1 cellular context compared by ENCODE assay signal in genomic region chr9:133347985-133348762, GRCh38.
TF ChIP-seq lines count a peak whose summit lies in the region.

Gene MED22, minus strand, starts transcription at chr9:133348131. Its CDS starts 1,469 bp downstream, at chr9:133346662.
Gene RPL7A, plus strand, starts transcription at chr9:133348218. Its CDS starts 26 bp downstream, at chr9:133348244.

TF ChIP-seq in HepG2, 621 proteins besides CTCF, POLR2A, EP300 and RAD21 (continues in another document):
- TF ChIP-seq ZNF7 (CRISPR knock-in tag; IDR thresholded peaks at IDR 0.05), result no peak
- TF ChIP-seq PCBP1 (IDR thresholded peaks at IDR 0.05; ENCODE audit: borderline replicate concordance, low read depth, low read length), result no peak
- TF ChIP-seq ZNF564 (CRISPR knock-in tag; IDR thresholded peaks at IDR 0.05), result 0 out of 2 replicates have a peak, but pooled peaks have one; percentile 45
- TF ChIP-seq DBP (CRISPR knock-in tag; IDR thresholded peaks at IDR 0.05; ENCODE audit: not compliant biosample characterization), result no peak
- TF ChIP-seq, protein P1, sequence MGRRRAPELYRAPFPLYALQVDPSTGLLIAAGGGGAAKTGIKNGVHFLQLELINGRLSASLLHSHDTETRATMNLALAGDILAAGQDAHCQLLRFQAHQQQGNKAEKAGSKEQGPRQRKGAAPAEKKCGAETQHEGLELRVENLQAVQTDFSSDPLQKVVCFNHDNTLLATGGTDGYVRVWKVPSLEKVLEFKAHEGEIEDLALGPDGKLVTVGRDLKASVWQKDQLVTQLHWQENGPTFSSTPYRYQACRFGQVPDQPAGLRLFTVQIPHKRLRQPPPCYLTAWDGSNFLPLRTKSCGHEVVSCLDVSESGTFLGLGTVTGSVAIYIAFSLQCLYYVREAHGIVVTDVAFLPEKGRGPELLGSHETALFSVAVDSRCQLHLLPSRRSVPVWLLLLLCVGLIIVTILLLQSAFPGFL (CRISPR knock-in tag; IDR thresholded peaks at IDR 0.05), result no peak
- no peak for TF ChIP-seq ZSCAN12 (CRISPR knock-in tag; IDR thresholded peaks at IDR 0.05)
- no peak; the same call in 1 of the 2 replicates for TF ChIP-seq FLYWCH1 (CRISPR knock-in tag; IDR thresholded peaks at IDR 0.05)
- no peak for TF ChIP-seq MZF1 (CRISPR knock-in tag; IDR thresholded peaks at IDR 0.05; ENCODE audit: borderline replicate concordance)
- peak; percentile 20; the same call in 1 of the 2 replicates for TF ChIP-seq SNAI1 (CRISPR knock-in tag; IDR thresholded peaks at IDR 0.05; ENCODE audit: borderline replicate concordance)
- peak; percentile 75; the same call in 1 of the 2 replicates for TF ChIP-seq ZNF329 (CRISPR knock-in tag; IDR thresholded peaks at IDR 0.05; ENCODE audit: low read depth)
- TF ChIP-seq FOXP1 (IDR thresholded peaks at IDR 0.05), result no peak
- TF ChIP-seq FOXP1 (CRISPR knock-in tag; IDR thresholded peaks at IDR 0.05), result no peak
- TF ChIP-seq ASH2L (IDR thresholded peaks at IDR 0.05; ENCODE audit: insufficient read length, low read depth, low read length), result peak; percentile 84
- TF ChIP-seq ZNF124 (CRISPR knock-in tag; IDR thresholded peaks at IDR 0.05), result no peak
- TF ChIP-seq SIN3B (IDR thresholded peaks at IDR 0.05; ENCODE audit: low read length), result no peak
- TF ChIP-seq CHD2 (IDR thresholded peaks at IDR 0.05; ENCODE audit: low read depth, low read length), result peak; percentile 98
- TF ChIP-seq ZNF644 (CRISPR knock-in tag; IDR thresholded peaks at IDR 0.05; ENCODE audit: low read depth), result no peak
- TF ChIP-seq ZNF800 (CRISPR knock-in tag; IDR thresholded peaks at IDR 0.05), result no peak
- peak; percentile 71 for TF ChIP-seq ZNF18 (CRISPR knock-in tag; IDR thresholded peaks at IDR 0.05; ENCODE audit: insufficient replicate concordance)
- TF ChIP-seq SRSF9 (IDR thresholded peaks at IDR 0.05; ENCODE audit: borderline replicate concordance, insufficient read depth, low read depth, low read length, poor library complexity, severe bottlenecking), result no peak
- TF ChIP-seq ATF6 (CRISPR knock-in tag; conservative IDR thresholded peaks at IDR 0.05), result no peak
- no peak for TF ChIP-seq ZIK1 (CRISPR knock-in tag; IDR thresholded peaks at IDR 0.05; ENCODE audit: borderline replicate concordance, low read depth)
- TF ChIP-seq ZNF337 (CRISPR knock-in tag; IDR thresholded peaks at IDR 0.05; ENCODE audit: borderline replicate concordance, low read depth), result no peak
- TF ChIP-seq MAZ (IDR thresholded peaks at IDR 0.05; ENCODE audit: borderline replicate concordance, low read depth, low read length), result 0 out of 2 replicates have a peak, but pooled peaks have one; percentile 39
- TF ChIP-seq MAZ (CRISPR knock-in tag; IDR thresholded peaks at IDR 0.05; ENCODE audit: low read depth), result peak; percentile 81
- peak; percentile 56; the same call in 1 of the 2 replicates for TF ChIP-seq KMT2B (CRISPR knock-in tag; IDR thresholded peaks at IDR 0.05)
- TF ChIP-seq ZNF703 (CRISPR knock-in tag; IDR thresholded peaks at IDR 0.05; ENCODE audit: borderline replicate concordance), result no peak
- TF ChIP-seq EED (CRISPR knock-in tag; IDR thresholded peaks at IDR 0.05), result no peak
- TF ChIP-seq ZNF30 (CRISPR knock-in tag; IDR thresholded peaks at IDR 0.05), result no peak
- TF ChIP-seq NFKBIZ (CRISPR knock-in tag; IDR thresholded peaks at IDR 0.05), result 0 out of 2 replicates have a peak, but pooled peaks have one; percentile 48
- no peak for TF ChIP-seq CERS6 (CRISPR knock-in tag; IDR thresholded peaks at IDR 0.05)
- TF ChIP-seq, protein P2, sequence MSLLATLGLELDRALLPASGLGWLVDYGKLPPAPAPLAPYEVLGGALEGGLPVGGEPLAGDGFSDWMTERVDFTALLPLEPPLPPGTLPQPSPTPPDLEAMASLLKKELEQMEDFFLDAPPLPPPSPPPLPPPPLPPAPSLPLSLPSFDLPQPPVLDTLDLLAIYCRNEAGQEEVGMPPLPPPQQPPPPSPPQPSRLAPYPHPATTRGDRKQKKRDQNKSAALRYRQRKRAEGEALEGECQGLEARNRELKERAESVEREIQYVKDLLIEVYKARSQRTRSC (CRISPR knock-in tag; IDR thresholded peaks at IDR 0.05; ENCODE audit: low read depth), result no peak
- no peak for TF ChIP-seq MBNL3 (CRISPR knock-in tag; conservative IDR thresholded peaks at IDR 0.05)
- TF ChIP-seq NFE2L2 (IDR thresholded peaks at IDR 0.05; ENCODE audit: low read length), result no peak
- no peak for TF ChIP-seq ONECUT2 (CRISPR knock-in tag; IDR thresholded peaks at IDR 0.05)
- TF ChIP-seq CC2D1A (CRISPR knock-in tag; IDR thresholded peaks at IDR 0.05), result peak; percentile 20; the same call in 1 of the 2 replicates
- TF ChIP-seq NCOA5 (CRISPR knock-in tag; IDR thresholded peaks at IDR 0.05), result no peak
- TF ChIP-seq ZNF460 (CRISPR knock-in tag; IDR thresholded peaks at IDR 0.05; ENCODE audit: borderline replicate concordance), result no peak
- TF ChIP-seq, protein P3, sequence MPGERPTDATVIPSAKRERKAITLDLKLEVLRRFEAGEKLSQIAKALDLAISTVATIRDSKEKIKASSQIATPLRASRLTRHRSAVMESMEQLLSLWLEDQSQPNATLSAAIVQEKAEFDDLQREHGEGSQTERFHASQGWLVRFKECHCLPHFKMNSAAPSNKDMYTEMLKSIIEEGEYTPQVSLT (CRISPR knock-in tag; IDR thresholded peaks at IDR 0.05; ENCODE audit: borderline replicate concordance, low read depth), result no peak
- TF ChIP-seq SP5 (CRISPR knock-in tag; IDR thresholded peaks at IDR 0.05; ENCODE audit: borderline replicate concordance, low read depth), result 0 out of 2 replicates have a peak, but pooled peaks have one; percentile 34
- TF ChIP-seq ZNF598 (CRISPR knock-in tag; IDR thresholded peaks at IDR 0.05; ENCODE audit: borderline replicate concordance), result peak; percentile 66; the same call in 1 of the 2 replicates
- no peak for TF ChIP-seq ARID2 (CRISPR knock-in tag; IDR thresholded peaks at IDR 0.05; ENCODE audit: borderline replicate concordance)
- TF ChIP-seq, protein P4, sequence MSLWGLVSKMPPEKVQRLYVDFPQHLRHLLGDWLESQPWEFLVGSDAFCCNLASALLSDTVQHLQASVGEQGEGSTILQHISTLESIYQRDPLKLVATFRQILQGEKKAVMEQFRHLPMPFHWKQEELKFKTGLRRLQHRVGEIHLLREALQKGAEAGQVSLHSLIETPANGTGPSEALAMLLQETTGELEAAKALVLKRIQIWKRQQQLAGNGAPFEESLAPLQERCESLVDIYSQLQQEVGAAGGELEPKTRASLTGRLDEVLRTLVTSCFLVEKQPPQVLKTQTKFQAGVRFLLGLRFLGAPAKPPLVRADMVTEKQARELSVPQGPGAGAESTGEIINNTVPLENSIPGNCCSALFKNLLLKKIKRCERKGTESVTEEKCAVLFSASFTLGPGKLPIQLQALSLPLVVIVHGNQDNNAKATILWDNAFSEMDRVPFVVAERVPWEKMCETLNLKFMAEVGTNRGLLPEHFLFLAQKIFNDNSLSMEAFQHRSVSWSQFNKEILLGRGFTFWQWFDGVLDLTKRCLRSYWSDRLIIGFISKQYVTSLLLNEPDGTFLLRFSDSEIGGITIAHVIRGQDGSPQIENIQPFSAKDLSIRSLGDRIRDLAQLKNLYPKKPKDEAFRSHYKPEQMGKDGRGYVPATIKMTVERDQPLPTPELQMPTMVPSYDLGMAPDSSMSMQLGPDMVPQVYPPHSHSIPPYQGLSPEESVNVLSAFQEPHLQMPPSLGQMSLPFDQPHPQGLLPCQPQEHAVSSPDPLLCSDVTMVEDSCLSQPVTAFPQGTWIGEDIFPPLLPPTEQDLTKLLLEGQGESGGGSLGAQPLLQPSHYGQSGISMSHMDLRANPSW (CRISPR knock-in tag; IDR thresholded peaks at IDR 0.05; ENCODE audit: borderline replicate concordance), result no peak
- peak; percentile 86 for TF ChIP-seq MAX (IDR thresholded peaks at IDR 0.05)
- TF ChIP-seq POGK (CRISPR knock-in tag; conservative IDR thresholded peaks at IDR 0.05), result no peak; the same call in 1 of the 2 replicates
- TF ChIP-seq SRSF4 (IDR thresholded peaks at IDR 0.05; ENCODE audit: low read depth, low read length, poor library complexity, severe bottlenecking), result no peak
- peak; percentile 51; the same call in 1 of the 2 replicates for TF ChIP-seq MEIS2 (CRISPR knock-in tag; IDR thresholded peaks at IDR 0.05)
- TF ChIP-seq YY1 (IDR thresholded peaks at IDR 0.05; ENCODE audit: insufficient read depth, insufficient replicate concordance, low read depth, low read length), result peak; percentile 91
